Comparison of ENCODE assay signal across 30 cellular contexts in the genomic region with DNA sequence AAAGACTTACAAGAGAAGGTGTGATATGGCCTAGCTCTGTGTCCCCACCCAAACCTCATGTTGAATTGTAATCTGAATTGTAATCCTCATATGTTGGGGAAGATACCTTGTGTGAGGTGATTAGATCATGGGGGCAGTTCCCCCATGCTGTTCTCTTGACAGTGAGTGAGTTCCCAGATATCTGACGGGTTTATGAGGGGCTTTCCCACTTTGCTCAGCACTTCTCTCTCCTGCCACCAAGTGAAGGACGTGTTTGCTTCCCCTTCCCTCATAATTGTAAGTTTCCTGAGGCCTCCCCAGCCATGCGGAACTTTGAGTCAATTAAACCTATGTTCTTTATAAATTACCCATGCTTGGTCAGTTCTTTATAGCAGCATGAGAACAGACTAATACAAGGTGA. TPM values are rescaled to one million over a fixed set of nuclear protein-coding genes. Genes with fewer than 3 reads are reported as not detected.
DNase-seq lines count a peak whose midpoint lies in the region; ATAC-seq, FAIRE-seq and TF ChIP-seq lines count a peak whose summit lies in the region.
"Had no signal": no experiment of that assay in that cellular context is flagged by ENCODE, and none has a peak within 500 bp of the region (broad histone marks: within the 10 kb centered on the region; RNA-seq: fewer than 3 reads in every experiment).

No MANE protein-coding gene starts in this region.

- no peaks in the 10 kb centered on the region; the same call in 2 of the 3 replicates for H3K9me3 ChIP-seq in GM12878 (replicated peaks; ENCODE audit: control insufficient read depth, insufficient read depth, low read length)
- H3K9me3 ChIP-seq: BE2C, SJSA1 had no signal

- POLR2A ChIA-PET in GM12878 (lab: Charles Lee), result no interaction called here

- ATAC-seq in GM21529 (IDR thresholded peaks at IDR 0.05; ENCODE audit: unreplicated experiment) (peak; percentile 52), HG03432 (IDR thresholded peaks at IDR 0.05; ENCODE audit: unreplicated experiment) (peak; percentile 67), GM12878 (peak; percentile 45), HG02678 (IDR thresholded peaks at IDR 0.05; ENCODE audit: unreplicated experiment) (no peak), Right ventricle myocardium inferior (no peak)

- no TSS peak for BruUV-seq in GM12878 (replicated peaks; lab: Mats Ljungman, UMichigan)

- no peaks in the 10 kb centered on the region for H3K4me1 ChIP-seq in GM12878 (ENCODE audit: control insufficient read depth, insufficient read depth, low read length)
- H3K4me1 ChIP-seq: BE2C, SJSA1 had no signal

- no peak overlapping the region for H3K9ac ChIP-seq in GM12878 (ENCODE audit: control insufficient read depth, insufficient read depth, low read length)
- H3K9ac ChIP-seq: GM23248 had no signal

- no peak for TF ChIP-seq CTCF in GM06990 (IDR thresholded peaks at IDR 0.05; ENCODE audit: insufficient read depth, low read length, poor library complexity, severe bottlenecking)
- no peak for TF ChIP-seq CTCF in GM12878 (IDR thresholded peaks at IDR 0.05 in 2 of 3, conservative IDR thresholded peaks at IDR 0.05 in 1 of 3; ENCODE audit: control insufficient read depth in 2 of 3, extremely low read depth in 1 of 3, insufficient read depth in 1 of 3, low read depth in 3 of 3, low read length in 3 of 3)

- H3K27me3 ChIP-seq in GM06990 (replicated peaks; ENCODE audit: control insufficient read depth, insufficient read depth, low read length), result no peaks in the 10 kb centered on the region
- no peaks in the 10 kb centered on the region for H3K27me3 ChIP-seq in GM12878 (replicated peaks in 1 of 2; ENCODE audit: control insufficient read depth in 2 of 2, insufficient read depth in 2 of 2, low read length in 1 of 2)
- H3K27me3 ChIP-seq: BE2C, SJSA1 had no signal

- no peak for TF ChIP-seq RAD21 in GM12878 (IDR thresholded peaks at IDR 0.05; ENCODE audit: insufficient read depth, low read depth, low read length)

- no peaks in the 10 kb centered on the region for H3K79me2 ChIP-seq in GM12878 (ENCODE audit: control insufficient read depth, insufficient read depth, low read length)

- H3K4me3 ChIP-seq in GM06990 (replicated peaks; ENCODE audit: low read depth, low read length) (no peak overlapping the region), GM12878 (no peak overlapping the region)
- H3K4me3 ChIP-seq: GM23248, PC-9, SJSA1 had no signal

- no peak overlapping the region for H3K27ac ChIP-seq in GM12878 (ENCODE audit: control insufficient read depth, insufficient read depth)
- H3K27ac ChIP-seq: 22Rv1, GM23248, HL-60, PC-9, SJSA1 had no signal

- intact Hi-C loops in GM12878 (cut with micrococcal nuclease; ENCODE audit: unreplicated experiment), result no loop called here
- intact Hi-C loops in Right ventricle myocardium inferior (cut with DNase I), result no loop called here

- H3K36me3 ChIP-seq in GM06990 (ENCODE audit: control insufficient read depth, insufficient read depth, low read length) (no peaks in the 10 kb centered on the region), GM12878 (ENCODE audit: control insufficient read depth in 2 of 2, insufficient read depth in 2 of 2, low read length in 1 of 2) (no peaks in the 10 kb centered on the region)
- H3K36me3 ChIP-seq: BE2C, SJSA1 had no signal

- H3K4me2 ChIP-seq in GM12878 (ENCODE audit: control insufficient read depth, insufficient read depth), result no peak overlapping the region
- H3K4me2 ChIP-seq: PC-9 had no signal

- H2AFZ ChIP-seq in GM12878 (ENCODE audit: control insufficient read depth, low read depth, low read length), result no peak overlapping the region
- H2AFZ ChIP-seq: GM23248, PC-9 had no signal

- H4K20me1 ChIP-seq in GM12878 (ENCODE audit: control insufficient read depth, insufficient read depth), result no peaks in the 10 kb centered on the region

- peak; percentile 69 for FAIRE-seq in GM12878 (lab: Jason Lieb, UNC)

- CTCF ChIA-PET in GM12878 (lab: Yijun Ruan, JAX), result interaction anchor here (0.6 to 1.6 kb wide), 2 partner anchors 16 to 17 kb away, joined by 3 read pairs; no protein-coding TSS in a partner anchor

- TF ChIP-seq EP300 in GM12878 (IDR thresholded peaks at IDR 0.05; ENCODE audit: borderline replicate concordance in 1 of 2, control insufficient read depth in 1 of 2, low read depth in 2 of 2, low read length in 2 of 2), result no peak

- RAD21 ChIA-PET in GM12878 (lab: Charles Lee; ENCODE audit: unreplicated experiment), result no interaction called here

- DNase-seq in GM06990 (ENCODE audit: extremely low read depth, insufficient read length) (peak; percentile 5), GM12878 (ENCODE audit: low read depth, low spot score) (peak; percentile 4), putamen (ENCODE audit: low spot score) (no peak), Right ventricle myocardium inferior (ENCODE audit: missing footprints) (no peak)
- no peak for DNase-seq in activated CD4-positive, alpha-beta T cell treated with anti-CD3 and anti-CD28 coated beads for 4 hours
- DNase-seq: BE2C; Calu3; DMS79 treated with DMSO at 0.1 percent for 48 hours; GF-D8; GM23248; H9; Karpas-422; NCI-H1092 treated with DMSO at 0.1 percent for 48 hours; NCI-H1436; NCI-H187; NCI-H2081 treated with DMSO at 0.1 percent for 48 hours; NCI-H2171 treated with DMSO at 0.1 percent for 48 hours; NCI-H345; NCI-H510A treated with DMSO at 0.1 percent for 48 hours; NCI-H82; NK-92 treated with Interleukin-12 subunit alpha and Interleukin-12 subunit beta, amount 100 ng/mL, for 24 hours; PC-9; Right ventricle myocardium superior; T-helper 2 cell had no signal

- no peak for TF ChIP-seq POLR2A in GM12878 (IDR thresholded peaks at IDR 0.05; ENCODE audit: low read depth, low read length)

- in situ Hi-C loops in GM12878 (cut with MboI), result no loop called here

- SMC1A ChIA-PET in GM12878 (lab: Charles Lee; ENCODE audit: uncharacterized antibody, unreplicated experiment), result interaction anchor here (0.7 to 2.1 kb wide), 4 partner anchors 13 to 272 kb away, joined by 3 to 4 read pairs (median 4); no protein-coding TSS in a partner anchor

- WGBS in GM12878 (ENCODE audit: insufficient coverage, insufficient replicate concordance, low lambda C conversion rate, missing lambda C conversion rate), result 20% methylated on average over 3 of the region's 3 CpGs

TF ChIP-seq in GM12878, 131 proteins besides CTCF, POLR2A, EP300 and RAD21:
- 0 out of 2 replicates have a peak, but pooled peaks have one; percentile 14 for TF ChIP-seq MTA2 (IDR thresholded peaks at IDR 0.05; ENCODE audit: low read depth)
- no peak for TF ChIP-seq MEF2B (IDR thresholded peaks at IDR 0.05; ENCODE audit: partially characterized antibody, poor library complexity, severe bottlenecking)

RNA-seq across cellular contexts. Expression of gene CDO1, which starts 49.0 kb away (rescaled TPM):
- total RNA-seq in GM12878 (2013; cell fraction: nucleolus; rRNA removed), result not detected in 2 replicates
- total RNA-seq in GM12878 (2014; rRNA removed) (not detected in 2 replicates), GM12878 (2014; rRNA removed; fragmentation: Illumina TruSeq; extraction: Trizol) (not detected in 2 replicates), GM12878 (2021) (not detected in 2 replicates), Right ventricle myocardium inferior (12.2 TPM)
- not detected for polyA plus RNA-seq in GM12878 (2011; ENCODE audit: low read depth)
- polyA plus RNA-seq in GM12878 (2011; rRNA removed) (not detected in 2 replicates), GM12878 (2014; fragmentation: Illumina TruSeq; extraction: Trizol) (not detected in 2 replicates), GM12878 (2014; fragmentation: Nextera tagmentation; extraction: Ambion mirVana) (under 1 TPM in 1 of 2 experiments, not detected in 1; 0.05 TPM), GM12878 (2014; rRNA removed) (not detected in 2 replicates), GM12878 (2016; fragmentation: Nextera tagmentation; extraction: Ambion mirVana) (not detected)
- polyA plus RNA-seq in GM12878 (2011; cell fraction: cytosol; rRNA removed), result not detected in 2 replicates
- polyA plus RNA-seq in GM12878 (2011; cell fraction: nucleus; rRNA removed), result 0.18 TPM in 1 of 2 replicates, not detected in the other
- polyA plus RNA-seq in GM12878 (2012), result not detected in 2 replicates
- polyA minus RNA-seq in GM12878 (2011; rRNA and poly(A)+ RNA removed), result not detected in 2 replicates
- not detected in 2 replicates for polyA minus RNA-seq in GM12878 (2011; cell fraction: cytosol; rRNA and poly(A)+ RNA removed)
- polyA minus RNA-seq in GM12878 (2011; cell fraction: nucleus; rRNA and poly(A)+ RNA removed), result not detected in 2 replicates
- total RNA-seq: Calu3, PC-9 had no signal

Comparison
In these comparisons a context has a peak if more than half of its experiments do, and no peak if none do; other contexts are left out.
1. DNase-seq: peak in GM06990 (single experiment) and GM12878 (single experiment); none in putamen (single experiment), Right ventricle myocardium inferior (single experiment) and activated CD4-positive, alpha-beta T cell treated with anti-CD3 and anti-CD28 coated beads for 4 hours (0 of 2).
2. ATAC-seq: peak in GM21529 (single experiment), HG03432 (single experiment) and GM12878 (single experiment); none in HG02678 (single experiment) and Right ventricle myocardium inferior (single experiment).
3. RNA of gene CDO1, which starts 49.0 kb away (total RNA-seq): 12.2 TPM in Right ventricle myocardium inferior (single experiment); not detected in GM12878; every median in the first group is over 10 times any median in the second.